ENCODE assay signal across 1 cellular context in genomic region chr13:75512253-75512652, GRCh38.
A peak's percentile ranks its signal among the peaks of the same experiment; 100 is the strongest.
TF ChIP-seq lines count a peak whose summit lies in the region.

No MANE protein-coding gene starts in this region.

TF ChIP-seq in GM12878, 131 proteins besides CTCF, POLR2A, EP300 and RAD21:
- TF ChIP-seq TCF12 (IDR thresholded peaks at IDR 0.05; ENCODE audit: low read depth, low read length), result peak; percentile 76
- no peak for TF ChIP-seq FOXK2 (IDR thresholded peaks at IDR 0.05)
- TF ChIP-seq MEF2B (IDR thresholded peaks at IDR 0.05; ENCODE audit: partially characterized antibody, poor library complexity, severe bottlenecking), result peak; percentile 68
- TF ChIP-seq MTA2 (IDR thresholded peaks at IDR 0.05; ENCODE audit: low read depth), result peak; percentile 43
- 0 out of 2 replicates have a peak, but pooled peaks have one; percentile 23 for TF ChIP-seq EED (IDR thresholded peaks at IDR 0.05; ENCODE audit: low read depth)
- TF ChIP-seq NBN (IDR thresholded peaks at IDR 0.05), result peak; percentile 49; the same call in 1 of the 2 replicates
- TF ChIP-seq CBX5 (IDR thresholded peaks at IDR 0.05; ENCODE audit: low read depth), result peak; percentile 70; the same call in 1 of the 2 replicates
- TF ChIP-seq PML (IDR thresholded peaks at IDR 0.05; ENCODE audit: low read length), result 0 out of 2 replicates have a peak, but pooled peaks have one; percentile 34
- no peak for TF ChIP-seq ZSCAN29 (IDR thresholded peaks at IDR 0.05)
- peak; percentile 91 for TF ChIP-seq MEF2A (IDR thresholded peaks at IDR 0.05; ENCODE audit: insufficient read depth, low read depth, low read length)
- no peak for TF ChIP-seq IRF5 (IDR thresholded peaks at IDR 0.05; ENCODE audit: borderline replicate concordance)
- peak; percentile 85 to 86 for TF ChIP-seq IKZF2 (IDR thresholded peaks at IDR 0.05)
- peak; percentile 80 for TF ChIP-seq NFIC (IDR thresholded peaks at IDR 0.05; ENCODE audit: low read depth, low read length)
- peak; percentile 60 for TF ChIP-seq RUNX3 (IDR thresholded peaks at IDR 0.05; ENCODE audit: low read length)
- 0 out of 2 replicates have a peak, but pooled peaks have one; percentile 15 for TF ChIP-seq JUNB (IDR thresholded peaks at IDR 0.05)
- TF ChIP-seq FOXM1 (IDR thresholded peaks at IDR 0.05; ENCODE audit: low read depth, low read length), result 0 out of 2 replicates have a peak, but pooled peaks have one; percentile 47
- TF ChIP-seq SMAD5 (IDR thresholded peaks at IDR 0.05; ENCODE audit: low read depth), result no peak
- no peak for TF ChIP-seq HDAC2 (IDR thresholded peaks at IDR 0.05)
- 0 out of 2 replicates have a peak, but pooled peaks have one; percentile 35 for TF ChIP-seq BCL11A (IDR thresholded peaks at IDR 0.05; ENCODE audit: low read depth, low read length)
- peak; percentile 37; the same call in 1 of the 2 replicates for TF ChIP-seq CREM (IDR thresholded peaks at IDR 0.05; ENCODE audit: low read depth)
- TF ChIP-seq ATF2 (IDR thresholded peaks at IDR 0.05; ENCODE audit: low read length), result peak; percentile 68
- TF ChIP-seq IKZF1 (conservative IDR thresholded peaks at IDR 0.05), result peak; percentile 69
- peak; percentile 82; the same call in 1 of the 2 replicates for TF ChIP-seq MTA3 (IDR thresholded peaks at IDR 0.05; ENCODE audit: borderline replicate concordance, low read length)
- TF ChIP-seq RFX5 (IDR thresholded peaks at IDR 0.05; ENCODE audit: low read depth, low read length), result no peak
- TF ChIP-seq REST (IDR thresholded peaks at IDR 0.05; ENCODE audit: low read depth, low read length), result peak; percentile 51; the same call in 1 of the 2 replicates
- TF ChIP-seq SKIL (IDR thresholded peaks at IDR 0.05; ENCODE audit: low read depth, poor library complexity, severe bottlenecking), result peak; percentile 79
- TF ChIP-seq TBL1XR1 (IDR thresholded peaks at IDR 0.05; ENCODE audit: low read depth, low read length), result peak; percentile 42; the same call in 1 of the 2 replicates
- TF ChIP-seq RELB (IDR thresholded peaks at IDR 0.05; ENCODE audit: low read depth), result peak; percentile 68; the same call in 1 of the 2 replicates
- no peak for TF ChIP-seq ZZZ3 (IDR thresholded peaks at IDR 0.05; ENCODE audit: control insufficient read depth, insufficient read length, low read depth)
- TF ChIP-seq TCF3 (IDR thresholded peaks at IDR 0.05; ENCODE audit: borderline replicate concordance, insufficient read depth, low read depth, low read length), result 0 out of 2 replicates have a peak, but pooled peaks have one; percentile 24
- TF ChIP-seq IRF4 (IDR thresholded peaks at IDR 0.05; ENCODE audit: low read depth, low read length), result no peak
- TF ChIP-seq ETV6 (conservative IDR thresholded peaks at IDR 0.05 in 1 of 2, IDR thresholded peaks at IDR 0.05 in 1 of 2; ENCODE audit: borderline replicate concordance in 1 of 2, low read depth in 1 of 2), result peak in 1 of 2 experiments; percentile 72; a peak in 1 of 4 replicates
- TF ChIP-seq SPI1 (IDR thresholded peaks at IDR 0.05; ENCODE audit: borderline replicate concordance, insufficient read depth, low read depth, low read length), result no peak
